ENCODE assay signal across 22 cellular contexts in genomic region chr20:17485017-17485416, GRCh38. TPM values are rescaled to one million over a fixed set of nuclear protein-coding genes. Genes with fewer than 3 reads are reported as not detected.
"Had no signal": no experiment of that assay in that cellular context is flagged by ENCODE, and none has a peak within 500 bp of the region (broad histone marks: within the 10 kb centered on the region; RNA-seq: fewer than 3 reads in every experiment).

No MANE protein-coding gene starts in this region.

- FAIRE-seq: keratinocyte had no signal

- DNase-seq: activated B cell treated with CpG ODN at 0.5 μM for 24 hours; activated CD4-positive, alpha-beta T cell treated with anti-CD3 and anti-CD28 coated beads for 36 hours; activated CD4-positive, alpha-beta T cell treated with anti-CD3 and anti-CD28 coated beads, Interleukin-2, amount 50 U/mL, for 4 hours; activated CD8-positive, alpha-beta memory T cell treated with anti-CD3 and anti-CD28 coated beads for 24 hours; activated effector memory CD4-positive, alpha-beta T cell treated with Interleukin-2 at 50 U/mL for 16 hours; activated naive CD4-positive, alpha-beta T cell treated with anti-CD3 and anti-CD28 coated beads for 36 hours; activated naive CD8-positive, alpha-beta T cell treated with anti-CD3 and anti-CD28 coated beads, Interleukin-2, amount 10 ng/mL, durations not matched to agents 7 days and 5 days; activated T-cell treated with anti-CD3 and anti-CD28 coated beads, Interleukin-2, amount 50 U/mL, for 72 hours; amygdala; cortex of kidney; endodermal cell; heart right ventricle; lower lobe of right lung; naive thymus-derived CD4-positive, alpha-beta T cell; occipital lobe; stimulated activated CD4-positive, alpha-beta T cell treated with anti-CD3 and anti-CD28 coated beads, Interleukin-4, amount 100 ng/mL, for 24 hours; stimulated activated naive CD4-positive, alpha-beta T cell treated with Interleukin-2 at 50 U/mL for 16 hours; T-helper 17 cell had no signal

- H3K27ac ChIP-seq: cardiac muscle cell, epithelial cell of prostate, heart right ventricle, lower lobe of right lung, thoracic aorta had no signal

- H3K27me3 ChIP-seq: cardiac muscle cell had no signal

- H3K36me3 ChIP-seq: cardiac muscle cell, heart right ventricle, lower lobe of right lung, thoracic aorta had no signal

- H3K9me3 ChIP-seq: lower lobe of right lung, thoracic aorta had no signal

- H3K4me1 ChIP-seq: heart right ventricle, lower lobe of right lung had no signal

- H3K4me3 ChIP-seq: cardiac muscle cell, heart right ventricle, lower lobe of right lung, thoracic aorta had no signal

RNA-seq across cellular contexts. Expression of gene BFSP1, which starts 46.2 kb away (rescaled TPM):
- total RNA-seq: activated B cell treated with CpG ODN at 0.5 μM for 24 hours had no signal
- polyA plus RNA-seq: naive thymus-derived CD4-positive, alpha-beta T cell had no signal
